17 cellular contexts compared by ENCODE assay signal in genomic region chr10:11626071-11626470, GRCh38.
"Had no signal": no experiment of that assay in that cellular context is flagged by ENCODE, and none has a peak within 500 bp of the region (broad histone marks: within the 10 kb centered on the region; RNA-seq: fewer than 3 reads in every experiment).

No MANE protein-coding gene starts in this region.

- H3K36me3 Mint-ChIP-seq: mesothelial cell of epicardium had no signal

- H3K9me3 Mint-ChIP-seq: activated T-cell treated with anti-CD3 and anti-CD28 coated beads, Interleukin-2, amount 50 U/mL, for 24 hours; endodermal cell had no signal

- H3K4me3 Mint-ChIP-seq: activated T-cell treated with anti-CD3 and anti-CD28 coated beads, Interleukin-2, amount 50 U/mL, for 24 hours; endodermal cell; mesothelial cell of epicardium had no signal

- H3K4me1 ChIP-seq: gastroesophageal sphincter, right lobe of liver, thyroid gland, uterus had no signal

- H3K9me3 ChIP-seq: gastroesophageal sphincter, lower lobe of right lung, ovary, right lobe of liver, thyroid gland, uterus had no signal

- H3K36me3 ChIP-seq: gastroesophageal sphincter, lower lobe of right lung, ovary, right lobe of liver, thyroid gland, uterus had no signal

- H3K27me3 ChIP-seq: dorsolateral prefrontal cortex, gastroesophageal sphincter, ovary, right lobe of liver, thyroid gland, uterus had no signal

- H3K4me1 Mint-ChIP-seq: endodermal cell, mesothelial cell of epicardium had no signal

- H3K27ac Mint-ChIP-seq: activated T-cell treated with anti-CD3 and anti-CD28 coated beads, Interleukin-2, amount 50 U/mL, for 24 hours; endodermal cell; mesothelial cell of epicardium had no signal

- H3K4me3 ChIP-seq: dorsolateral prefrontal cortex, gastroesophageal sphincter, lower lobe of right lung, ovary, right lobe of liver, smooth muscle cell, thyroid gland, uterus had no signal

- H3K27ac ChIP-seq: dorsolateral prefrontal cortex, gastroesophageal sphincter, lower lobe of right lung, ovary, right lobe of liver, thyroid gland, uterus had no signal

- ATAC-seq: gastroesophageal sphincter, left cardiac atrium, lower lobe of right lung had no signal

- DNase-seq: activated CD4-positive, alpha-beta T cell treated with anti-CD3 and anti-CD28 coated beads for 1 hour; activated CD4-positive, alpha-beta T cell treated with anti-CD3 and anti-CD28 coated beads, Interleukin-2, amount 50 U/mL, for 4 hours; activated effector memory CD4-positive, alpha-beta T cell treated with Interleukin-2 at 50 U/mL for 16 hours; activated naive CD4-positive, alpha-beta T cell treated with anti-CD3 and anti-CD28 coated beads, Interleukin-2, amount 50 U/mL, for 16 hours; activated T-cell treated with anti-CD3 and anti-CD28 coated beads, Interleukin-2, amount 50 U/mL, for 24 hours; dorsolateral prefrontal cortex; endodermal cell; erythroblast; left cardiac atrium; lower lobe of right lung; ovary; right lobe of liver; thyroid gland; uterus had no signal
